2 cellular contexts compared by ENCODE assay signal in the genomic region with DNA sequence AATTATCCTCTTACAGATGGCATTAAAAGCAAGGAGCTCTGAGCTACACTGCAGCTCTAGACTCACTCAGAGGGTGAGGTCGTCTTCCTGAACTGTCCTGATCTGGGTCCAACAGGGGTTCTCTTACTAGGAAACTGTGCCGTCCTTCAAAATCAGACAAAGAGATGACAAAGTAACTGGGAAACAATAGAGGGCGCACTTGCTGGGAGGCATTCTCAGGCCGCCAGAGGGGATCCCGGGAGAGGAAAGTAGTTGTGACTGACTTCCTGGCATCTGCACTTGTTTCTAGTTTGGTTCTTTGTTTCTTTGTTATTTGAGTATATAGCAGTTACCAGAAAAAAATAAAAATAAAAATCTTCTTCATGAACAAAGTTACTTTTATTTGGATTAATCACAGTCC.
TF ChIP-seq lines count a peak whose summit lies in the region.

No MANE protein-coding gene starts in this region.

TF ChIP-seq in WTC11, 78 proteins besides CTCF, POLR2A, EP300 and RAD21 (continued from another document):
- TF ChIP-seq, protein P1, sequence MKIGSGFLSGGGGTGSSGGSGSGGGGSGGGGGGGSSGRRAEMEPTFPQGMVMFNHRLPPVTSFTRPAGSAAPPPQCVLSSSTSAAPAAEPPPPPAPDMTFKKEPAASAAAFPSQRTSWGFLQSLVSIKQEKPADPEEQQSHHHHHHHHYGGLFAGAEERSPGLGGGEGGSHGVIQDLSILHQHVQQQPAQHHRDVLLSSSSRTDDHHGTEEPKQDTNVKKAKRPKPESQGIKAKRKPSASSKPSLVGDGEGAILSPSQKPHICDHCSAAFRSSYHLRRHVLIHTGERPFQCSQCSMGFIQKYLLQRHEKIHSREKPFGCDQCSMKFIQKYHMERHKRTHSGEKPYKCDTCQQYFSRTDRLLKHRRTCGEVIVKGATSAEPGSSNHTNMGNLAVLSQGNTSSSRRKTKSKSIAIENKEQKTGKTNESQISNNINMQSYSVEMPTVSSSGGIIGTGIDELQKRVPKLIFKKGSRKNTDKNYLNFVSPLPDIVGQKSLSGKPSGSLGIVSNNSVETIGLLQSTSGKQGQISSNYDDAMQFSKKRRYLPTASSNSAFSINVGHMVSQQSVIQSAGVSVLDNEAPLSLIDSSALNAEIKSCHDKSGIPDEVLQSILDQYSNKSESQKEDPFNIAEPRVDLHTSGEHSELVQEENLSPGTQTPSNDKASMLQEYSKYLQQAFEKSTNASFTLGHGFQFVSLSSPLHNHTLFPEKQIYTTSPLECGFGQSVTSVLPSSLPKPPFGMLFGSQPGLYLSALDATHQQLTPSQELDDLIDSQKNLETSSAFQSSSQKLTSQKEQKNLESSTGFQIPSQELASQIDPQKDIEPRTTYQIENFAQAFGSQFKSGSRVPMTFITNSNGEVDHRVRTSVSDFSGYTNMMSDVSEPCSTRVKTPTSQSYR (CRISPR knock-in tag; IDR thresholded peaks at IDR 0.05): no peak
- TF ChIP-seq HMGA2 (CRISPR knock-in tag; IDR thresholded peaks at IDR 0.05) (no peak), RORB (CRISPR knock-in tag; IDR thresholded peaks at IDR 0.05) (no peak), ZNF317 (CRISPR knock-in tag; IDR thresholded peaks at IDR 0.05; ENCODE audit: borderline replicate concordance, low read depth) (no peak)
- TF ChIP-seq, protein P2, sequence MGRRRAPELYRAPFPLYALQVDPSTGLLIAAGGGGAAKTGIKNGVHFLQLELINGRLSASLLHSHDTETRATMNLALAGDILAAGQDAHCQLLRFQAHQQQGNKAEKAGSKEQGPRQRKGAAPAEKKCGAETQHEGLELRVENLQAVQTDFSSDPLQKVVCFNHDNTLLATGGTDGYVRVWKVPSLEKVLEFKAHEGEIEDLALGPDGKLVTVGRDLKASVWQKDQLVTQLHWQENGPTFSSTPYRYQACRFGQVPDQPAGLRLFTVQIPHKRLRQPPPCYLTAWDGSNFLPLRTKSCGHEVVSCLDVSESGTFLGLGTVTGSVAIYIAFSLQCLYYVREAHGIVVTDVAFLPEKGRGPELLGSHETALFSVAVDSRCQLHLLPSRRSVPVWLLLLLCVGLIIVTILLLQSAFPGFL (CRISPR knock-in tag; IDR thresholded peaks at IDR 0.05; ENCODE audit: borderline replicate concordance): no peak
- TF ChIP-seq, protein P3, sequence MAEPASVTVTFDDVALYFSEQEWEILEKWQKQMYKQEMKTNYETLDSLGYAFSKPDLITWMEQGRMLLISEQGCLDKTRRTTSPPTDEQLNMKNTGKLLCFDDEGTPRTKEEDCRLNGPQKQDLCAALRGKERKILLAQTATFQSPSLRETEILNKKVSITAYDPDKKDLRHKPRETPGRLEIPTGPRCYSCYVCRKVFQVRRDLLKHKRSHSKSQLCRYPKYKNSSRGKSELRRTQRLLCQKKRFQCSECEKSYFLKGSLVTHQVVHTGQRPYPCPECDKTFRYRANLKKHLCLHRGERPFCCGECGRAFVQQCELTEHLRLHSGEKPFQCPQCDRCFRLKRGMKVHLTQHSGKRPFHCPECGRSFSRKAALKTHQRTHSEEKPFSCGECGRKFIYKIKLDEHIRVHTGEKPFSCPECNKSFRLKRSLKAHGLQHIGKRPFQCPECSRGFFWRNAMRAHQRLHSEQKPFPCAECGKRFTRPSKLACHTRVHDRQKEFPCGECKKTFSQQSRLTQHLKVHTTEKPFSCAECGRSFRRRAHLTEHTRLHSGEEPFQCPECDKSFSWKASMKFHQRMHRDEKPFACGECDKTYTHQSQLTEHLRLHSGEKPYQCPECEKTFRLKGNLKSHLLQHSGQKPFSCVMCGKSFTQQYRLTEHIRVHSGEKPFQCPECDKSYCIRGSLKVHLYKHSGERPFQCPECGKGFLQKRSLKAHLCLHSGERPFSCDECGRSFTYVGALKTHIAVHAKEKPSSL (CRISPR knock-in tag; conservative IDR thresholded peaks at IDR 0.05): no peak
- TF ChIP-seq, protein P4, sequence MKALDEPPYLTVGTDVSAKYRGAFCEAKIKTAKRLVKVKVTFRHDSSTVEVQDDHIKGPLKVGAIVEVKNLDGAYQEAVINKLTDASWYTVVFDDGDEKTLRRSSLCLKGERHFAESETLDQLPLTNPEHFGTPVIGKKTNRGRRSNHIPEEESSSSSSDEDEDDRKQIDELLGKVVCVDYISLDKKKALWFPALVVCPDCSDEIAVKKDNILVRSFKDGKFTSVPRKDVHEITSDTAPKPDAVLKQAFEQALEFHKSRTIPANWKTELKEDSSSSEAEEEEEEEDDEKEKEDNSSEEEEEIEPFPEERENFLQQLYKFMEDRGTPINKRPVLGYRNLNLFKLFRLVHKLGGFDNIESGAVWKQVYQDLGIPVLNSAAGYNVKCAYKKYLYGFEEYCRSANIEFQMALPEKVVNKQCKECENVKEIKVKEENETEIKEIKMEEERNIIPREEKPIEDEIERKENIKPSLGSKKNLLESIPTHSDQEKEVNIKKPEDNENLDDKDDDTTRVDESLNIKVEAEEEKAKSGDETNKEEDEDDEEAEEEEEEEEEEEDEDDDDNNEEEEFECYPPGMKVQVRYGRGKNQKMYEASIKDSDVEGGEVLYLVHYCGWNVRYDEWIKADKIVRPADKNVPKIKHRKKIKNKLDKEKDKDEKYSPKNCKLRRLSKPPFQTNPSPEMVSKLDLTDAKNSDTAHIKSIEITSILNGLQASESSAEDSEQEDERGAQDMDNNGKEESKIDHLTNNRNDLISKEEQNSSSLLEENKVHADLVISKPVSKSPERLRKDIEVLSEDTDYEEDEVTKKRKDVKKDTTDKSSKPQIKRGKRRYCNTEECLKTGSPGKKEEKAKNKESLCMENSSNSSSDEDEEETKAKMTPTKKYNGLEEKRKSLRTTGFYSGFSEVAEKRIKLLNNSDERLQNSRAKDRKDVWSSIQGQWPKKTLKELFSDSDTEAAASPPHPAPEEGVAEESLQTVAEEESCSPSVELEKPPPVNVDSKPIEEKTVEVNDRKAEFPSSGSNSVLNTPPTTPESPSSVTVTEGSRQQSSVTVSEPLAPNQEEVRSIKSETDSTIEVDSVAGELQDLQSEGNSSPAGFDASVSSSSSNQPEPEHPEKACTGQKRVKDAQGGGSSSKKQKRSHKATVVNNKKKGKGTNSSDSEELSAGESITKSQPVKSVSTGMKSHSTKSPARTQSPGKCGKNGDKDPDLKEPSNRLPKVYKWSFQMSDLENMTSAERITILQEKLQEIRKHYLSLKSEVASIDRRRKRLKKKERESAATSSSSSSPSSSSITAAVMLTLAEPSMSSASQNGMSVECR (CRISPR knock-in tag; IDR thresholded peaks at IDR 0.05; ENCODE audit: borderline replicate concordance): no peak

TF ChIP-seq in HepG2, 621 proteins besides CTCF, POLR2A, EP300 and RAD21 (continued from another document):
- TF ChIP-seq, protein P5, sequence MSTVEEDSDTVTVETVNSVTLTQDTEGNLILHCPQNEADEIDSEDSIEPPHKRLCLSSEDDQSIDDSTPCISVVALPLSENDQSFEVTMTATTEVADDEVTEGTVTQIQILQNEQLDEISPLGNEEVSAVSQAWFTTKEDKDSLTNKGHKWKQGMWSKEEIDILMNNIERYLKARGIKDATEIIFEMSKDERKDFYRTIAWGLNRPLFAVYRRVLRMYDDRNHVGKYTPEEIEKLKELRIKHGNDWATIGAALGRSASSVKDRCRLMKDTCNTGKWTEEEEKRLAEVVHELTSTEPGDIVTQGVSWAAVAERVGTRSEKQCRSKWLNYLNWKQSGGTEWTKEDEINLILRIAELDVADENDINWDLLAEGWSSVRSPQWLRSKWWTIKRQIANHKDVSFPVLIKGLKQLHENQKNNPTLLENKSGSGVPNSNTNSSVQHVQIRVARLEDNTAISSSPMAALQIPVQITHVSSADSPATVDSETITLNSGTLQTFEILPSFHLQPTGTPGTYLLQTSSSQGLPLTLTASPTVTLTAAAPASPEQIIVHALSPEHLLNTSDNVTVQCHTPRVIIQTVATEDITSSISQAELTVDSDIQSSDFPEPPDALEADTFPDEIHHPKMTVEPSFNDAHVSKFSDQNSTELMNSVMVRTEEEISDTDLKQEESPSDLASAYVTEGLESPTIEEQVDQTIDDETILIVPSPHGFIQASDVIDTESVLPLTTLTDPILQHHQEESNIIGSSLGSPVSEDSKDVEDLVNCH (CRISPR knock-in tag; IDR thresholded peaks at IDR 0.05): no peak
